8 cellular contexts compared by ENCODE assay signal in genomic region chr10:102230264-102230860, GRCh38. TPM values are rescaled to one million over a fixed set of nuclear protein-coding genes. Genes with fewer than 3 reads are reported as not detected.
DNase-seq lines count a peak whose midpoint lies in the region; TF ChIP-seq lines count a peak whose summit lies in the region.

No MANE protein-coding gene starts in this region.

- H2BK120ac ChIP-seq in mesendoderm (ENCODE audit: low read depth, low read length), result no peak overlapping the region

- H3K27ac ChIP-seq in CD8-positive, alpha-beta memory T cell (ENCODE audit: low read depth, low read length), result no peak overlapping the region
- H3K27ac ChIP-seq in dorsolateral prefrontal cortex, result no peak overlapping the region
- no peak overlapping the region for H3K27ac ChIP-seq in mesendoderm (ENCODE audit: low read depth, low read length)
- H3K27ac ChIP-seq in suprapubic skin, result no peak overlapping the region

- H3K79me1 ChIP-seq in mesendoderm (ENCODE audit: low read length), result no peaks in the 10 kb centered on the region

- no peak overlapping the region for H2BK5ac ChIP-seq in mesendoderm (ENCODE audit: low read length)

- no peak overlapping the region for H2AK5ac ChIP-seq in mesendoderm (ENCODE audit: low read length)

- H3K4ac ChIP-seq in mesendoderm (ENCODE audit: low read depth, low read length), result no peak overlapping the region

- H3K56ac ChIP-seq in mesendoderm (ENCODE audit: low read length), result peak overlapping the region; percentile 82

- H3K36me3 Mint-ChIP-seq in CD8-positive, alpha-beta memory T cell, result no peaks in the 10 kb centered on the region

- H3K4me3 ChIP-seq in CD8-positive, alpha-beta memory T cell (ENCODE audit: low read length), result peak overlapping the region; percentile 66
- peak overlapping the region; percentile 12 to 62 (median 43) for H3K4me3 ChIP-seq in dorsolateral prefrontal cortex
- no peak overlapping the region for H3K4me3 ChIP-seq in mesendoderm (ENCODE audit: low read length)
- peak overlapping the region; percentile 53 for H3K4me3 ChIP-seq in suprapubic skin

- CTCF ChIA-PET in CD8-positive, alpha-beta memory T cell (lab: Charles Lee), result interaction anchor here (0.9 to 11.9 kb wide), 48 partner anchors 9 to 352 kb away, joined by 3 to 327 read pairs (median 5); partner anchors contain the start of genes FBXL15, GBF1, NFKB2 and NOLC1

- TF ChIP-seq RAD21 in Ishikawa (IDR thresholded peaks at IDR 0.05; ENCODE audit: low read depth), result no peak

- H3K23ac ChIP-seq in mesendoderm (ENCODE audit: low read length), result no peak overlapping the region

- TF ChIP-seq CTCF in dorsolateral prefrontal cortex (IDR thresholded peaks at IDR 0.05 in 54 of 56, conservative IDR thresholded peaks at IDR 0.05 in 2 of 56; ENCODE audit: low read depth in 1 of 56, partially characterized antibody in 56 of 56) (no peak), suprapubic skin (IDR thresholded peaks at IDR 0.05) (no peak)

- H3K9me3 Mint-ChIP-seq in CD8-positive, alpha-beta memory T cell, result no peaks in the 10 kb centered on the region

- no peak overlapping the region for H3K18ac ChIP-seq in mesendoderm (ENCODE audit: low read length)

- H3K4me1 ChIP-seq in CD8-positive, alpha-beta memory T cell (ENCODE audit: insufficient read depth, low read length), result peaks cover 18% of the 10 kb centered on the region
- H3K4me1 ChIP-seq in mesendoderm (ENCODE audit: control insufficient read depth, low read depth, low read length), result no peaks in the 10 kb centered on the region
- peaks cover 42% of the 10 kb centered on the region for H3K4me1 ChIP-seq in suprapubic skin

- H3K4me2 ChIP-seq in mesendoderm (ENCODE audit: low read length), result peak overlapping the region; percentile 93

- H4K5ac ChIP-seq in mesendoderm (ENCODE audit: low read length), result no peak overlapping the region

- peak overlapping the region; percentile 80 to 92 (median 85) for H3K4me3 Mint-ChIP-seq in CD8-positive, alpha-beta memory T cell

- H4K8ac ChIP-seq in mesendoderm (ENCODE audit: low read depth, low read length), result no peak overlapping the region

- no peak overlapping the region for H2BK15ac ChIP-seq in mesendoderm (replicated peaks; ENCODE audit: low read depth)

- no peaks in the 10 kb centered on the region for H3K79me2 ChIP-seq in mesendoderm (ENCODE audit: control insufficient read depth, insufficient read depth, low read length)

- H3K4me1 Mint-ChIP-seq in CD8-positive, alpha-beta memory T cell, result peaks cover 16 to 32% (median 23%) of the 10 kb centered on the region in 3 donors

- peaks cover 27% of the 10 kb centered on the region for H3K27me3 ChIP-seq in CD8-positive, alpha-beta memory T cell (ENCODE audit: insufficient read depth, low read length, poor library complexity, severe bottlenecking)
- H3K27me3 ChIP-seq in dorsolateral prefrontal cortex (peaks cover 0 to 53% (median 28%) of the 10 kb centered on the region in 45 donors), mesendoderm (ENCODE audit: insufficient read depth, low read length, poor library complexity) (peaks cover 31% of the 10 kb centered on the region), suprapubic skin (peaks cover 27% of the 10 kb centered on the region)

- no peak; the same call in 1 of the 2 replicates for TF ChIP-seq EP300 in Ishikawa (IDR thresholded peaks at IDR 0.05; ENCODE audit: borderline replicate concordance)
- TF ChIP-seq EP300 in suprapubic skin (IDR thresholded peaks at IDR 0.05), result no peak

- TF ChIP-seq POLR2A in suprapubic skin (IDR thresholded peaks at IDR 0.05), result no peak

- peak in 4 of 5 donors; percentile 12 to 58 (median 22) for DNase-seq in CD8-positive, alpha-beta memory T cell
- peak; percentile 12 for DNase-seq in T-helper 9 cell
- no peak for DNase-seq in dorsolateral prefrontal cortex
- peak; percentile 89 for DNase-seq in mesendoderm
- DNase-seq in suprapubic skin (ENCODE audit: low spot score in 2 of 2), result no peak
- DNase-seq in mesenteric fat pad (ENCODE audit: low spot score), result no peak
- no peak for DNase-seq in midbrain (lab: John Stamatoyannopoulos, UW)

- H3K9ac ChIP-seq in mesendoderm (ENCODE audit: low read length), result peak overlapping the region; percentile 45

- H3K9me3 ChIP-seq in CD8-positive, alpha-beta memory T cell (ENCODE audit: low read length), result no peaks in the 10 kb centered on the region
- no peaks in the 10 kb centered on the region for H3K9me3 ChIP-seq in suprapubic skin

- intact Hi-C loops in dorsolateral prefrontal cortex (cut with DNase I), result loop anchor here (5.0 to 10.0 kb wide), 3 partner anchors 63 to 354 kb away; no protein-coding TSS in a partner anchor

- POLR2A ChIA-PET in CD8-positive, alpha-beta memory T cell (lab: Charles Lee), result interaction anchor here (0.5 to 2.3 kb wide), 8 partner anchors 15 to 353 kb away, joined by 3 to 13 read pairs (median 6); partner anchors contain the start of genes GBF1 and NFKB2

- WGBS in mesendoderm (ENCODE audit: extremely low coverage, insufficient coverage, low lambda C conversion rate), result no CpG with 5 or more reads among the region's 50 CpGs
- 2% methylated on average over 37 of the region's 50 CpGs for WGBS in suprapubic skin

- H3K27me3 Mint-ChIP-seq in CD8-positive, alpha-beta memory T cell, result peaks cover 26 to 53% of the 10 kb centered on the region in 2 donors

- peak overlapping the region in 3 of 8 donors; percentile 33 to 66 (median 63) for H3K27ac Mint-ChIP-seq in CD8-positive, alpha-beta memory T cell

- H3K36me3 ChIP-seq in CD8-positive, alpha-beta memory T cell (ENCODE audit: insufficient read depth, low read length), result no peaks in the 10 kb centered on the region
- H3K36me3 ChIP-seq in mesendoderm (ENCODE audit: control insufficient read depth, insufficient read depth, low read length), result no peaks in the 10 kb centered on the region
- H3K36me3 ChIP-seq in suprapubic skin, result no peaks in the 10 kb centered on the region

TF ChIP-seq in Ishikawa, 13 proteins besides CTCF, POLR2A, EP300 and RAD21 (continues in another document):
- TF ChIP-seq ZBTB7A (IDR thresholded peaks at IDR 0.05; ENCODE audit: low read depth), result peak; percentile 85; the same call in 1 of the 2 replicates
- TF ChIP-seq TCF12 (IDR thresholded peaks at IDR 0.05; ENCODE audit: low read depth), result peak; percentile 72; the same call in 1 of the 2 replicates
- 0 out of 2 replicates have a peak, but pooled peaks have one; percentile 14 for TF ChIP-seq CREB1 (IDR thresholded peaks at IDR 0.05; ENCODE audit: low read depth)
- peak; percentile 28; the same call in 1 of the 2 replicates for TF ChIP-seq TEAD4 (IDR thresholded peaks at IDR 0.05)
- 0 out of 2 replicates have a peak, but pooled peaks have one; percentile 32 for TF ChIP-seq TAF1 (IDR thresholded peaks at IDR 0.05; ENCODE audit: low read depth)
- 0 out of 2 replicates have a peak, but pooled peaks have one; percentile 9 for TF ChIP-seq REST (IDR thresholded peaks at IDR 0.05; ENCODE audit: low read depth)
- TF ChIP-seq YY1 (IDR thresholded peaks at IDR 0.05; ENCODE audit: low read depth), result no peak
- peak; percentile 30; the same call in 1 of the 2 replicates for TF ChIP-seq USF1 (IDR thresholded peaks at IDR 0.05)
- TF ChIP-seq FOXM1 (IDR thresholded peaks at IDR 0.05; ENCODE audit: borderline replicate concordance, low read depth), result no peak
- TF ChIP-seq CEBPB (IDR thresholded peaks at IDR 0.05), result no peak

RNA-seq across cellular contexts. Expression of gene ELOVL3, which starts 4.3 kb away (rescaled TPM):
- not detected for total RNA-seq in CD8-positive, alpha-beta memory T cell
- polyA plus RNA-seq in CD8-positive, alpha-beta memory T cell, result not detected
- total RNA-seq in dorsolateral prefrontal cortex, result 1 to 10 TPM in 10 of 120 experiments, under 1 TPM in 67, not detected in 43; 0.22 to 1.8 (median 0.62) TPM
- 0.06 TPM for polyA plus RNA-seq in mesendoderm (2013, experiment 1 of 2)
- polyA plus RNA-seq in mesendoderm (2013, experiment 2 of 2), result 0.06 TPM
- total RNA-seq in suprapubic skin, result 10 to 100 TPM; 16.9 to 84.1 (median 56.5) TPM
- total RNA-seq in mesenteric fat pad, result 7.2 TPM

RNA-seq across cellular contexts. Expression of gene PITX3, which starts 10.9 kb away (rescaled TPM):
- total RNA-seq in CD8-positive, alpha-beta memory T cell, result not detected
- polyA plus RNA-seq in CD8-positive, alpha-beta memory T cell, result not detected
- under 1 TPM in 3 of 120 experiments, not detected in 117; 0.41 to 0.43 (median 0.41) TPM for total RNA-seq in dorsolateral prefrontal cortex
- polyA plus RNA-seq in mesendoderm (2013, experiment 1 of 2), result 0.11 TPM
- 0.13 TPM for polyA plus RNA-seq in mesendoderm (2013, experiment 2 of 2)
- total RNA-seq in suprapubic skin, result not detected
- not detected for total RNA-seq in mesenteric fat pad

RNA-seq across cellular contexts. Expression of gene GBF1, which starts 15.0 kb away (rescaled TPM):
- 10 to 100 TPM; 38.7 to 39.2 TPM for total RNA-seq in CD8-positive, alpha-beta memory T cell
- polyA plus RNA-seq in CD8-positive, alpha-beta memory T cell, result 21.6 TPM
- total RNA-seq in dorsolateral prefrontal cortex (10 to 100 TPM; 42.4 to 69.4 (median 57.9) TPM), suprapubic skin (10 to 100 TPM; 31.0 to 56.1 (median 43.9) TPM), mesenteric fat pad (34.9 TPM)
- 11.9 TPM for polyA plus RNA-seq in mesendoderm (2013, experiment 1 of 2)
- 11.5 TPM for polyA plus RNA-seq in mesendoderm (2013, experiment 2 of 2)

Comparison
In these comparisons a context has a peak if more than half of its experiments do, and no peak if none do; other contexts are left out.
1. DNase-seq: peak in CD8-positive, alpha-beta memory T cell (4 of 5), T-helper 9 cell (single experiment) and mesendoderm (single experiment); none in dorsolateral prefrontal cortex (0 of 10), suprapubic skin (0 of 2), mesenteric fat pad (single experiment) and midbrain (single experiment).